In the genomic region with DNA sequence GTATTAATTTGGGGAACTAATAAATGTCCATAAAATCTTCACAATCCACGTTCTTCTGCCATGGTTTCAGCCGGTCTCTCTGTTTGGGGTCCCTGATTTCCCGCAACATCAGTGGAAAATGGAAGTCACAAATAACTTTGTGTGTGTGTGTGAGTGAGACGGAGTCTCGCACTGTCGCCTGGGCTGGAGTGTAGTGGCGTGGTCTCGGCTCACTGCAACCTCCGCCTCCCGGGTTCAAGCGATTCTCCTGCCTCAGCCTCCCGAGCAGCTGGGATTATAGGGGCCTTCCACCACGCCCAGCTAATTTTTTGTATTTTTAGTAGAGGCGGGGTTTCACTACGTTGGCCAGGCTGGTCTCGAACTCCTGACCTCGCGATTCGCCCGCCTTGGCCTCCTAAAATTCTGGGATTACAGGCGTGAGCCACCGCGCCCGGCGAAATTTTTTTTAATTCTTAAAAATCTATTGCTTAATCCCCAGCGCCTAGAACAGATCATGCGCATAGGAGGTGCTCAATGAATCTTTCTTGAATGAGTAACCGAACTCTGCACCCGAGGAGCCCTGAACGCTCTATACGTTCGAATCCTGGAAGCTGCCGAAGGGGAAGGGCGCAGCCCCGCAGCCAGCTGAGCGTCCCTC, we compare ENCODE assay signal across 8 cellular contexts. TPM values are rescaled to one million over a fixed set of nuclear protein-coding genes. Genes with fewer than 3 reads are reported as not detected.
DNase-seq lines count a peak whose midpoint lies in the region; ATAC-seq and TF ChIP-seq lines count a peak whose summit lies in the region.
"Not testable (repeated sequence)": the region's sequence is repeated elsewhere in the genome, so short reads cannot be mapped to it uniquely, and the experiment has no call there.

No MANE protein-coding gene starts in this region.

- H3K9ac ChIP-seq in liver (ENCODE audit: low read depth in 1 of 2, low read length in 2 of 2) (peak overlapping the region; percentile 77 to 97), smooth muscle cell (ENCODE audit: low read depth) (peak overlapping the region; percentile 86)

- H3K27me3 ChIP-seq in liver (ENCODE audit: control insufficient read depth in 4 of 4, insufficient read depth in 4 of 4, low read length in 3 of 4); smooth muscle cell (ENCODE audit: low read depth): not testable (repeated sequence)

- not testable (repeated sequence) for H3K27me3 Mint-ChIP-seq in endothelial cell (ENCODE audit: unreplicated experiment)

- H3F3A ChIP-seq in smooth muscle cell (ENCODE audit: low read depth) = not testable (repeated sequence)

- peak overlapping the region; percentile 81 for H2AFZ ChIP-seq in smooth muscle cell (ENCODE audit: low read depth)

- TF ChIP-seq RAD21 in liver (IDR thresholded peaks at IDR 0.05) = not testable (repeated sequence)

- H3K4me3 Mint-ChIP-seq in endothelial cell (ENCODE audit: unreplicated experiment) = peak overlapping the region; percentile 96

- H3K36me3 Mint-ChIP-seq in endothelial cell (ENCODE audit: low read depth, unreplicated experiment) = not testable (repeated sequence)

- 18% methylated on average over 36 of the region's 36 CpGs for WGBS in liver
- 2% methylated on average over 36 of the region's 36 CpGs for WGBS in smooth muscle cell (ENCODE audit: low lambda C conversion rate)

- ATAC-seq in GM19372 (IDR thresholded peaks at IDR 0.05; ENCODE audit: low read depth, unreplicated experiment) (peak; percentile 3), HG03175 (IDR thresholded peaks at IDR 0.05; ENCODE audit: unreplicated experiment) (peak; percentile 19)

- not testable (repeated sequence) for H3K9me3 Mint-ChIP-seq in endothelial cell (ENCODE audit: unreplicated experiment)

- DNase-seq in AG10803 (ENCODE audit: low read depth) (peak; percentile 88), NOMO-1 treated with DMSO at 0.1 percent for 48 hours (lab: John Stamatoyannopoulos, UW; ENCODE audit: unreplicated experiment) (peak; percentile 59), activated T-cell treated with anti-CD3 and anti-CD28 coated beads for 24 hours (ENCODE audit: low read depth) (peak; percentile 46)
- not testable (repeated sequence) for DNase-seq in endothelial cell (ENCODE audit: low spot score); smooth muscle cell (lab: John Stamatoyannopoulos, UW; ENCODE audit: unreplicated experiment)

- peak overlapping the region; percentile 82 for H3K4me2 ChIP-seq in smooth muscle cell

- H3K27ac ChIP-seq in liver (ENCODE audit: low read depth in 1 of 2, low read length in 2 of 2) (peak overlapping the region; percentile 99 to 100), smooth muscle cell (ENCODE audit: low read depth) (peak overlapping the region; percentile 89)

- TF ChIP-seq CTCF in AG10803 (conservative IDR thresholded peaks at IDR 0.05; ENCODE audit: low read length); endothelial cell (IDR thresholded peaks at IDR 0.05; ENCODE audit: unreplicated experiment); liver (IDR thresholded peaks at IDR 0.05; ENCODE audit: low read depth, low read length, missing input control); smooth muscle cell (IDR thresholded peaks at IDR 0.05; ENCODE audit: borderline replicate concordance, insufficient read depth, poor library complexity, severe bottlenecking): not testable (repeated sequence)

- peaks cover 10% of the 10 kb centered on the region for H4K20me1 ChIP-seq in smooth muscle cell (ENCODE audit: low read depth)

- H3K4me1 Mint-ChIP-seq in endothelial cell (ENCODE audit: unreplicated experiment) = peaks cover 47% of the 10 kb centered on the region

- H3K79me2 ChIP-seq in smooth muscle cell (ENCODE audit: low read depth) = peaks cover 19% of the 10 kb centered on the region

- H3K4me3 ChIP-seq in AG10803 (ENCODE audit: low read length) = peak overlapping the region; percentile 98
- H3K4me3 ChIP-seq in liver (ENCODE audit: low read depth in 1 of 3, low read length in 3 of 3) = peak overlapping the region; percentile 90 to 98 (median 92)
- peak overlapping the region; percentile 90 for H3K4me3 ChIP-seq in smooth muscle cell

- H3K4me1 ChIP-seq in liver (ENCODE audit: control insufficient read depth in 4 of 4, insufficient read depth in 4 of 4, low read length in 3 of 4) = peaks cover 5 to 18% (median 16%) of the 10 kb centered on the region in 4 donors
- peaks cover 14% of the 10 kb centered on the region for H3K4me1 ChIP-seq in smooth muscle cell (ENCODE audit: low read depth)

- peaks cover 4 to 14% (median 9%) of the 10 kb centered on the region in 4 donors for H3K36me3 ChIP-seq in liver (ENCODE audit: control insufficient read depth in 4 of 4, insufficient read depth in 3 of 4, low read depth in 1 of 4, low read length in 3 of 4)
- not testable (repeated sequence) for H3K36me3 ChIP-seq in smooth muscle cell (ENCODE audit: low read depth)

- peak overlapping the region; percentile 85 for H3K27ac Mint-ChIP-seq in endothelial cell (ENCODE audit: unreplicated experiment)

- H3K9me3 ChIP-seq in liver (ENCODE audit: control insufficient read depth in 4 of 4, low read length in 3 of 4); smooth muscle cell (replicated peaks; ENCODE audit: low read depth): not testable (repeated sequence)

TF ChIP-seq in liver, 16 proteins besides CTCF, POLR2A, EP300 and RAD21:
- TF ChIP-seq HNF4A (conservative IDR thresholded peaks at IDR 0.05) = peak; percentile 29

RNA-seq across cellular contexts. Expression of gene ATP5PD, which starts 0.7 kb away (rescaled TPM):
- total RNA-seq in endothelial cell (ENCODE audit: unreplicated experiment) (179 TPM), liver (100 to 1,000 TPM; 102 to 128 TPM), smooth muscle cell (233 and 309 TPM in 2 replicates)
- polyA plus RNA-seq in liver (100 to 1,000 TPM; 241 to 378 TPM), smooth muscle cell (318 and 321 TPM in 2 replicates)

RNA-seq across cellular contexts. Expression of gene KCTD2, which starts 1.0 kb away (rescaled TPM):
- total RNA-seq in endothelial cell (ENCODE audit: unreplicated experiment) (33.5 TPM), liver (1 to 10 TPM; 5.6 to 8.2 TPM), smooth muscle cell (18.2 and 27.3 TPM in 2 replicates)
- polyA plus RNA-seq in liver (1 to 10 TPM; 2.4 to 7.1 TPM), smooth muscle cell (11.1 and 12.7 TPM in 2 replicates)

RNA-seq across cellular contexts. Expression of gene MRPL58, which starts 33.6 kb away (rescaled TPM):
- total RNA-seq in endothelial cell (ENCODE audit: unreplicated experiment) (16.2 TPM), liver (10 to 100 TPM; 20.5 to 29.9 TPM), smooth muscle cell (36.8 and 75.6 TPM in 2 replicates)
- polyA plus RNA-seq in liver (10 to 100 TPM; 36.9 to 47.0 TPM), smooth muscle cell (36.2 and 41.4 TPM in 2 replicates)

RNA-seq across cellular contexts. Expression of gene SLC16A5, which starts 41.7 kb away (rescaled TPM):
- 50.9 TPM for total RNA-seq in endothelial cell (ENCODE audit: unreplicated experiment)
- 1 to 10 TPM; 3.0 to 4.5 TPM for total RNA-seq in liver
- polyA plus RNA-seq in liver = 1 to 10 TPM; 1.0 to 2.1 TPM
- 11.1 and 17.1 TPM in 2 replicates for total RNA-seq in smooth muscle cell
- 19.5 and 22.0 TPM in 2 replicates for polyA plus RNA-seq in smooth muscle cell

RNA-seq across cellular contexts. Expression of gene CDR2L, which starts 58.6 kb away (rescaled TPM):
- total RNA-seq in endothelial cell (ENCODE audit: unreplicated experiment) (33.2 TPM), liver (1 to 10 TPM in 1 of 2 donors, under 1 TPM in 1; 0.70 to 1.5 TPM), smooth muscle cell (35.9 and 40.7 TPM in 2 replicates)
- polyA plus RNA-seq in liver (1 to 10 TPM in 1 of 2 donors, under 1 TPM in 1; 0.78 to 1.1 TPM), smooth muscle cell (37.8 and 39.9 TPM in 2 replicates)
